ENCODE assay signal across 11 cellular contexts in genomic region chr22:44638966-44639739, GRCh38.
DNase-seq lines count a peak whose midpoint lies in the region; ATAC-seq, FAIRE-seq and TF ChIP-seq lines count a peak whose summit lies in the region.
"Had no signal": no experiment of that assay in that cellular context is flagged by ENCODE, and none has a peak within 500 bp of the region (broad histone marks: within the 10 kb centered on the region; RNA-seq: fewer than 3 reads in every experiment).

No MANE protein-coding gene starts in this region.

- DNase-seq in IMR-90 (no peak), dorsolateral prefrontal cortex (peak in 4 of 10 donors; percentile 17 to 61 (median 39)), DMS153 (lab: John Stamatoyannopoulos, UW) (no peak), H54 (ENCODE audit: insufficient read length, low spot score) (no peak)
- no peak for DNase-seq in stimulated activated CD4-positive, alpha-beta T cell treated with anti-CD3 and anti-CD28 coated beads, Interleukin-2, amount 100 ng/mL, for 24 hours
- DNase-seq: stimulated activated CD4-positive, alpha-beta T cell treated with anti-CD3 and anti-CD28 coated beads, Interleukin-12 subunit alpha, Interleukin-12 subunit beta, amount 100 ng/mL, for 4 hours; T-helper 2 cell had no signal

- TF ChIP-seq POLR2A in IMR-90 (IDR thresholded peaks at IDR 0.05; ENCODE audit: low read depth, low read length) (no peak), H54 (IDR thresholded peaks at IDR 0.05; ENCODE audit: low read depth, low read length) (no peak)

- H2BK120ac ChIP-seq in IMR-90 (ENCODE audit: low read depth, low read length), result no peak overlapping the region

- no peaks in the 10 kb centered on the region for H4K20me1 ChIP-seq in IMR-90 (ENCODE audit: insufficient read depth, low read length)

- H2BK20ac ChIP-seq in IMR-90 (ENCODE audit: low read depth, low read length), result no peak overlapping the region

- H3K36me3 ChIP-seq in IMR-90 (ENCODE audit: control insufficient read depth, insufficient read depth, low read length) (no peaks in the 10 kb centered on the region), subcutaneous abdominal adipose tissue (ENCODE audit: control insufficient read depth in 5 of 5, insufficient read depth in 5 of 5, low read length in 5 of 5) (no peaks in the 10 kb centered on the region)
- H3K36me3 ChIP-seq: brain microvascular endothelial cell had no signal

- H2BK5ac ChIP-seq in IMR-90 (ENCODE audit: low read depth, low read length, poor library complexity, severe bottlenecking), result no peak overlapping the region

- dilution Hi-C loops in IMR-90 (cut with HindIII; ENCODE audit: low sequenced_read_pairs, unreplicated experiment), result no loop called here

- peak overlapping the region; percentile 69 for H2AFZ ChIP-seq in IMR-90 (replicated peaks; ENCODE audit: low read length, poor library complexity)

- peak; percentile 12; the same call in 1 of the 2 replicates for ATAC-seq in IMR-90 (ENCODE audit: low read depth)
- ATAC-seq in GM19397 (IDR thresholded peaks at IDR 0.05; ENCODE audit: unreplicated experiment), result no peak

- H3K9me3 ChIP-seq in IMR-90 (ENCODE audit: control insufficient read depth, insufficient read depth, low read length) (no peaks in the 10 kb centered on the region), subcutaneous abdominal adipose tissue (ENCODE audit: control insufficient read depth in 5 of 5, low read length in 5 of 5) (no peaks in the 10 kb centered on the region)

- H3K4me2 ChIP-seq in IMR-90 (ENCODE audit: low read depth, low read length), result no peak overlapping the region

- no peaks in the 10 kb centered on the region for H3K9me1 ChIP-seq in IMR-90 (ENCODE audit: insufficient read depth, low read length)

- no peak overlapping the region for H3K9ac ChIP-seq in IMR-90 (ENCODE audit: low read depth, low read length)
- peak overlapping the region; percentile 33 to 73 (median 41) for H3K9ac ChIP-seq in subcutaneous abdominal adipose tissue (ENCODE audit: low read length in 5 of 5)

- BruUV-seq in IMR-90 (replicated peaks; lab: Mats Ljungman, UMichigan), result no TSS peak

- no peak overlapping the region for H2AK9ac ChIP-seq in IMR-90 (replicated peaks; ENCODE audit: low read depth, low read length, poor library complexity)

- no peak for TF ChIP-seq CTCF in IMR-90 (conservative IDR thresholded peaks at IDR 0.05; ENCODE audit: low read depth, low read length)
- TF ChIP-seq CTCF in dorsolateral prefrontal cortex (IDR thresholded peaks at IDR 0.05 in 54 of 56, conservative IDR thresholded peaks at IDR 0.05 in 2 of 56; ENCODE audit: low read depth in 1 of 56, partially characterized antibody in 56 of 56), result no peak

- in situ Hi-C loops in IMR-90 (cut with MboI; ENCODE audit: low sequenced_read_pairs), result loop anchor here (25.0 kb wide), 1 partner anchor 1252 kb away; no protein-coding TSS in a partner anchor

- H3K23ac ChIP-seq in IMR-90 (ENCODE audit: low read depth, low read length), result no peak overlapping the region

- no peak overlapping the region for H4K91ac ChIP-seq in IMR-90 (ENCODE audit: insufficient read depth, low read depth, low read length)

- CTCF ChIA-PET in IMR-90 (lab: Yijun Ruan, JAX), result no interaction called here

- no peak for TF ChIP-seq RAD21 in IMR-90 (IDR thresholded peaks at IDR 0.05; ENCODE audit: low read length)

- peak overlapping the region; percentile 16; the same call in 1 of the 2 replicates for H2AK5ac ChIP-seq in IMR-90 (ENCODE audit: low read depth, low read length)

- no peaks in the 10 kb centered on the region; the same call in 1 of the 2 replicates for H3K4me1 ChIP-seq in IMR-90 (ENCODE audit: control insufficient read depth, insufficient read depth, low read length)
- H3K4me1 ChIP-seq in subcutaneous abdominal adipose tissue (ENCODE audit: control insufficient read depth in 5 of 5, insufficient read depth in 5 of 5, low read length in 5 of 5), result peaks cover 14 to 58% (median 45%) of the 10 kb centered on the region in 5 donors

- H3K4me3 ChIP-seq in IMR-90 (ENCODE audit: insufficient read depth, low read depth, low read length) (no peak overlapping the region), dorsolateral prefrontal cortex (no peak overlapping the region), subcutaneous abdominal adipose tissue (ENCODE audit: low read depth in 1 of 5, low read length in 5 of 5) (peak overlapping the region in 1 of 5 donors; percentile 19)

- H3K27ac ChIP-seq in IMR-90 (ENCODE audit: insufficient read depth, low read length), result no peak overlapping the region
- H3K27ac ChIP-seq in dorsolateral prefrontal cortex, result peak overlapping the region in 36 of 59 donors; percentile 4 to 83 (median 57)
- H3K27ac ChIP-seq in layer of hippocampus (ENCODE audit: low read depth, low read length), result peak overlapping the region; percentile 68
- peak overlapping the region; percentile 92 for H3K27ac ChIP-seq in subcutaneous abdominal adipose tissue (ENCODE audit: low read depth, low read length)
- H3K27ac ChIP-seq: brain microvascular endothelial cell had no signal

- no peaks in the 10 kb centered on the region for H3K79me1 ChIP-seq in IMR-90 (ENCODE audit: low read depth in 1 of 2, low read length in 2 of 2)

- no peak overlapping the region for H3K56ac ChIP-seq in IMR-90 (ENCODE audit: extremely low read depth, insufficient read depth, low read length)

- H4K8ac ChIP-seq in IMR-90 (ENCODE audit: low read depth in 2 of 2, low read length in 2 of 2), result no peak overlapping the region

- POLR2A ChIA-PET in IMR-90 (lab: Charles Lee; ENCODE audit: unreplicated experiment), result no interaction called here

- intact Hi-C loops in IMR-90 (cut with micrococcal nuclease) (no loop called here), dorsolateral prefrontal cortex (cut with DNase I) (no loop called here)

- H4K5ac ChIP-seq in IMR-90 (ENCODE audit: low read depth, low read length), result no peak overlapping the region

- H3K4ac ChIP-seq in IMR-90 (ENCODE audit: low read depth, low read length), result no peak overlapping the region

- no peak for FAIRE-seq in H54 (lab: Jason Lieb, UNC)

- H2BK15ac ChIP-seq in IMR-90 (ENCODE audit: low read depth, low read length), result no peak overlapping the region

- H3K14ac ChIP-seq in IMR-90 (replicated peaks; ENCODE audit: low read depth, low read length), result no peak overlapping the region

- H3K27me3 ChIP-seq in IMR-90 (ENCODE audit: control insufficient read depth, insufficient read depth, low read length) (no peaks in the 10 kb centered on the region), dorsolateral prefrontal cortex (peaks cover 0 to 8% (median 0%) of the 10 kb centered on the region in 45 donors), layer of hippocampus (ENCODE audit: control insufficient read depth, insufficient read depth, low read length) (no peaks in the 10 kb centered on the region), subcutaneous abdominal adipose tissue (ENCODE audit: control insufficient read depth in 5 of 5, insufficient read depth in 4 of 5, low read length in 5 of 5) (no peaks in the 10 kb centered on the region)
- H3K27me3 ChIP-seq: brain microvascular endothelial cell had no signal

- WGBS in IMR-90 (ENCODE audit: extremely low coverage in 2 of 2, insufficient read length in 1 of 2), 2 experiments, result 88% methylated on average over 10 of the region's 32 CpGs; no CpG with 5 or more reads in 1 of the 2 experiments

- H3K18ac ChIP-seq in IMR-90 (ENCODE audit: low read depth, low read length), result no peak overlapping the region

TF ChIP-seq in IMR-90, 13 proteins besides CTCF, POLR2A, EP300 and RAD21:
- TF ChIP-seq USF2 (IDR thresholded peaks at IDR 0.05; ENCODE audit: low read depth, low read length) (no peak), NFE2L2 (IDR thresholded peaks at IDR 0.05; ENCODE audit: low read depth, low read length) (no peak), SMC3 (IDR thresholded peaks at IDR 0.05; ENCODE audit: low read depth, low read length) (no peak), MAFK (IDR thresholded peaks at IDR 0.05; ENCODE audit: low read depth, low read length) (no peak), MAZ (IDR thresholded peaks at IDR 0.05; ENCODE audit: borderline replicate concordance, low read depth, low read length) (no peak), CEBPB (IDR thresholded peaks at IDR 0.05; ENCODE audit: low read depth, low read length) (no peak), RCOR1 (IDR thresholded peaks at IDR 0.05; ENCODE audit: insufficient replicate concordance, low read length) (no peak), ELK1 (IDR thresholded peaks at IDR 0.05; ENCODE audit: borderline replicate concordance, low read depth, low read length) (no peak), CHD1 (IDR thresholded peaks at IDR 0.05; ENCODE audit: low read depth, low read length) (no peak), MXI1 (IDR thresholded peaks at IDR 0.05; ENCODE audit: borderline replicate concordance, low read depth, low read length) (no peak), RFX5 (IDR thresholded peaks at IDR 0.05; ENCODE audit: low read depth, low read length) (no peak), BHLHE40 (IDR thresholded peaks at IDR 0.05; ENCODE audit: low read depth, low read length) (no peak)
